ENCODE assay signal across 1 cellular context in the genomic region with DNA sequence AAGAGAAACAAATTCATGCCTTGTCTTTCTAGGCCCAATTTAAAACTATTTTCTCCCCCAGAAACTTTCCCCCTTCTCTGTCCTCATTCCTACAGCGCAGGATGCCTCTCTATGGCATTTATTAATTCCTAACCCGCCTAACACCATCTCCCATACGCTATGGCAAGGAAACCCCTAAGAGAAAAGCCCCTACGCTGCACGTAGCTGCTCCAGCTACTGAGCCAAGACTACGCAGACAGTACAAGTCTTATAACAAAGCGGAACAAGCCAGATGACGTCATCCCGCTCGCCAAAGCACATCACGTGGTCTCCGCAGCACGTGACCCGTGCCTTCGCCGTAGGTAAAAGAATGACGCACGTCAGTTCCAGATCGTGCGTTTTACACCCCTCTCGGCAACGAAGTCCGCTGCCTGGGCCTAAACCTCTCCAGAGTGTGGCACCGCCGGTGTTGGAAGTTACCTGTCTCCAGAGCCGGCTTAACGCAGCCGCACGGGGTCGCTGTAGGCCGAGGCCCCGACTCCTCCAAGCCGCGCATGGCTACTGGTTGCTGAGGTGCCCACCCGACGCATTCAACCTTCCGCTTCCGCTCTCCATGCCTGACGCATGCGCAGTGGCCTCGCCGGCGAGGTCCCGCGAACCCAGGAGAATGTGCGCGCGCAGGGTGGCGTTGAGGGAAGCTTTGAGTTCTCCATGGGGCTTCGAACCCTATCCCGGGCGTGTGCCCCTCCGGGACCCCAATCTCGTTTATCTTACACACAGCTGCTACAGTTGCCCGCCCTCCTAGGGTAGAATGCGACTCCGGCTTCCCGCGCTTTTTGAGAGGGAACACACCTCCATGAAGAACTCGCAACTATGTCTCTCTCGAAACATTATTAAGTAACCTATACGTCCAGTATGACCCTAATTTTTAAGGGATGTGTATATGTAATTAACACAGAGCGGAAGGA.
TF ChIP-seq lines count a peak whose summit lies in the region.

Gene TRMO (minus strand): TSS at position 542 of the 947 bp plus-strand sequence. CDS start 7 bp downstream, at position 535.

TF ChIP-seq in HepG2, 621 proteins besides CTCF, POLR2A, EP300 and RAD21 (continued from another document and continues in another):
- peak in 1 of 2 experiments; percentile 49; a peak in 1 of 4 replicates for TF ChIP-seq REST (IDR thresholded peaks at IDR 0.05; ENCODE audit: borderline replicate concordance in 1 of 2, low read depth in 1 of 2, low read length in 2 of 2)
- peak; percentile 78; the same call in 1 of the 2 replicates for TF ChIP-seq NFKBIZ (CRISPR knock-in tag; IDR thresholded peaks at IDR 0.05)
- TF ChIP-seq TEAD2 (CRISPR knock-in tag; IDR thresholded peaks at IDR 0.05), result 0 out of 2 replicates have a peak, but pooled peaks have one; percentile 64
- TF ChIP-seq ZNF230 (CRISPR knock-in tag; IDR thresholded peaks at IDR 0.05), result peak; percentile 98
- TF ChIP-seq ZNF3 (CRISPR knock-in tag; IDR thresholded peaks at IDR 0.05), result no peak; the same call in 1 of the 2 replicates
- peak; percentile 76; the same call in 1 of the 2 replicates for TF ChIP-seq ZNF331 (CRISPR knock-in tag; IDR thresholded peaks at IDR 0.05)
- peak; percentile 99 for TF ChIP-seq FOXC1 (CRISPR knock-in tag; IDR thresholded peaks at IDR 0.05; ENCODE audit: borderline replicate concordance)
- TF ChIP-seq MTF2 (CRISPR knock-in tag; IDR thresholded peaks at IDR 0.05; ENCODE audit: borderline replicate concordance), result peak; percentile 83; the same call in 1 of the 2 replicates
- TF ChIP-seq, protein P1, sequence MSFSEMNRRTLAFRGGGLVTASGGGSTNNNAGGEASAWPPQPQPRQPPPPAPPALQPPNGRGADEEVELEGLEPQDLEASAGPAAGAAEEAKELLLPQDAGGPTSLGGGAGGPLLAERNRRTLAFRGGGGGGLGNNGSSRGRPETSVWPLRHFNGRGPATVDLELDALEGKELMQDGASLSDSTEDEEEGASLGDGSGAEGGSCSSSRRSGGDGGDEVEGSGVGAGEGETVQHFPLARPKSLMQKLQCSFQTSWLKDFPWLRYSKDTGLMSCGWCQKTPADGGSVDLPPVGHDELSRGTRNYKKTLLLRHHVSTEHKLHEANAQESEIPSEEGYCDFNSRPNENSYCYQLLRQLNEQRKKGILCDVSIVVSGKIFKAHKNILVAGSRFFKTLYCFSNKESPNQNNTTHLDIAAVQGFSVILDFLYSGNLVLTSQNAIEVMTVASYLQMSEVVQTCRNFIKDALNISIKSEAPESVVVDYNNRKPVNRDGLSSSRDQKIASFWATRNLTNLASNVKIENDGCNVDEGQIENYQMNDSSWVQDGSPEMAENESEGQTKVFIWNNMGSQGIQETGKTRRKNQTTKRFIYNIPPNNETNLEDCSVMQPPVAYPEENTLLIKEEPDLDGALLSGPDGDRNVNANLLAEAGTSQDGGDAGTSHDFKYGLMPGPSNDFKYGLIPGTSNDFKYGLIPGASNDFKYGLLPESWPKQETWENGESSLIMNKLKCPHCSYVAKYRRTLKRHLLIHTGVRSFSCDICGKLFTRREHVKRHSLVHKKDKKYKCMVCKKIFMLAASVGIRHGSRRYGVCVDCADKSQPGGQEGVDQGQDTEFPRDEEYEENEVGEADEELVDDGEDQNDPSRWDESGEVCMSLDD (CRISPR knock-in tag; IDR thresholded peaks at IDR 0.05; ENCODE audit: borderline replicate concordance), result peak; percentile 59; the same call in 1 of the 2 replicates
- peak; percentile 98 for TF ChIP-seq ZNF891 (CRISPR knock-in tag; IDR thresholded peaks at IDR 0.05)
- TF ChIP-seq ZNF577 (CRISPR knock-in tag; IDR thresholded peaks at IDR 0.05; ENCODE audit: borderline replicate concordance, low read depth), result no peak
- TF ChIP-seq ZNF138 (CRISPR knock-in tag; IDR thresholded peaks at IDR 0.05; ENCODE audit: low read depth), result peak; percentile 81; the same call in 1 of the 2 replicates
- TF ChIP-seq ZBTB38 (CRISPR knock-in tag; IDR thresholded peaks at IDR 0.05), result peak; percentile 91
- peak; percentile 96 for TF ChIP-seq RBFOX2 (IDR thresholded peaks at IDR 0.05; ENCODE audit: low read depth, low read length)
- TF ChIP-seq ZNF616 (CRISPR knock-in tag; IDR thresholded peaks at IDR 0.05; ENCODE audit: low read depth), result 0 out of 2 replicates have a peak, but pooled peaks have one; percentile 60
- peak; percentile 60; the same call in 1 of the 2 replicates for TF ChIP-seq ZBTB4 (CRISPR knock-in tag; IDR thresholded peaks at IDR 0.05; ENCODE audit: borderline replicate concordance)
- TF ChIP-seq, protein P2, sequence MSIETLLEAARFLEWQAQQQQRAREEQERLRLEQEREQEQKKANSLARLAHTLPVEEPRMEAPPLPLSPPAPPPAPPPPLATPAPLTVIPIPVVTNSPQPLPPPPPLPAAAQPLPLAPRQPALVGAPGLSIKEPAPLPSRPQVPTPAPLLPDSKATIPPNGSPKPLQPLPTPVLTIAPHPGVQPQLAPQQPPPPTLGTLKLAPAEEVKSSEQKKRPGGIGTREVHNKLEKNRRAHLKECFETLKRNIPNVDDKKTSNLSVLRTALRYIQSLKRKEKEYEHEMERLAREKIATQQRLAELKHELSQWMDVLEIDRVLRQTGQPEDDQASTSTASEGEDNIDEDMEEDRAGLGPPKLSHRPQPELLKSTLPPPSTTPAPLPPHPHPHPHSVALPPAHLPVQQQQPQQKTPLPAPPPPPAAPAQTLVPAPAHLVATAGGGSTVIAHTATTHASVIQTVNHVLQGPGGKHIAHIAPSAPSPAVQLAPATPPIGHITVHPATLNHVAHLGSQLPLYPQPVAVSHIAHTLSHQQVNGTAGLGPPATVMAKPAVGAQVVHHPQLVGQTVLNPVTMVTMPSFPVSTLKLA (IDR thresholded peaks at IDR 0.05), result peak; percentile 87
- peak; percentile 76 for TF ChIP-seq CEBPG (CRISPR knock-in tag; IDR thresholded peaks at IDR 0.05)
- peak; percentile 49; the same call in 1 of the 2 replicates for TF ChIP-seq CENPT (CRISPR knock-in tag; IDR thresholded peaks at IDR 0.05; ENCODE audit: low read depth)
- peak; percentile 67 for TF ChIP-seq SOX5 (CRISPR knock-in tag; IDR thresholded peaks at IDR 0.05; ENCODE audit: borderline replicate concordance)
- no peak; the same call in 1 of the 2 replicates for TF ChIP-seq ZFP82 (CRISPR knock-in tag; IDR thresholded peaks at IDR 0.05; ENCODE audit: borderline replicate concordance)
- TF ChIP-seq GLI4 (CRISPR knock-in tag; IDR thresholded peaks at IDR 0.05; ENCODE audit: borderline replicate concordance), result peak; percentile 90
- TF ChIP-seq, protein P3, sequence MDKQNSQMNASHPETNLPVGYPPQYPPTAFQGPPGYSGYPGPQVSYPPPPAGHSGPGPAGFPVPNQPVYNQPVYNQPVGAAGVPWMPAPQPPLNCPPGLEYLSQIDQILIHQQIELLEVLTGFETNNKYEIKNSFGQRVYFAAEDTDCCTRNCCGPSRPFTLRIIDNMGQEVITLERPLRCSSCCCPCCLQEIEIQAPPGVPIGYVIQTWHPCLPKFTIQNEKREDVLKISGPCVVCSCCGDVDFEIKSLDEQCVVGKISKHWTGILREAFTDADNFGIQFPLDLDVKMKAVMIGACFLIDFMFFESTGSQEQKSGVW (CRISPR knock-in tag; IDR thresholded peaks at IDR 0.05; ENCODE audit: borderline replicate concordance), result no peak
- TF ChIP-seq, protein P4, sequence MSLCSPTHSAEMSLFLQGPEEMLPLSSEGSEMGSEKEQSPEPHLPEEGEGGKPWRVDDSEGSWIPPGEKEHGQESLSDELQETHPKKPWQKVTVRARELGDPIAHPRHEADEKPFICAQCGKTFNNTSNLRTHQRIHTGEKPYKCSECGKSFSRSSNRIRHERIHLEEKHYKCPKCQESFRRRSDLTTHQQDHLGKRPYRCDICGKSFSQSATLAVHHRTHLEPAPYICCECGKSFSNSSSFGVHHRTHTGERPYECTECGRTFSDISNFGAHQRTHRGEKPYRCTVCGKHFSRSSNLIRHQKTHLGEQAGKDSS (CRISPR knock-in tag; IDR thresholded peaks at IDR 0.05; ENCODE audit: borderline replicate concordance, low read depth), result peak; percentile 95
- TF ChIP-seq MXD1 (CRISPR knock-in tag; IDR thresholded peaks at IDR 0.05), result peak; percentile 92
- peak; percentile 64; the same call in 1 of the 2 replicates for TF ChIP-seq THRA (CRISPR knock-in tag; IDR thresholded peaks at IDR 0.05; ENCODE audit: borderline replicate concordance)
- no peak for TF ChIP-seq ZKSCAN1 (IDR thresholded peaks at IDR 0.05; ENCODE audit: low read length)
- 0 out of 2 replicates have a peak, but pooled peaks have one; percentile 23 for TF ChIP-seq ONECUT2 (CRISPR knock-in tag; IDR thresholded peaks at IDR 0.05)
- TF ChIP-seq ZMYM4 (CRISPR knock-in tag; IDR thresholded peaks at IDR 0.05), result peak; percentile 97
- TF ChIP-seq PHB2 (IDR thresholded peaks at IDR 0.05; ENCODE audit: partially characterized antibody), result no peak
- TF ChIP-seq, protein P5, sequence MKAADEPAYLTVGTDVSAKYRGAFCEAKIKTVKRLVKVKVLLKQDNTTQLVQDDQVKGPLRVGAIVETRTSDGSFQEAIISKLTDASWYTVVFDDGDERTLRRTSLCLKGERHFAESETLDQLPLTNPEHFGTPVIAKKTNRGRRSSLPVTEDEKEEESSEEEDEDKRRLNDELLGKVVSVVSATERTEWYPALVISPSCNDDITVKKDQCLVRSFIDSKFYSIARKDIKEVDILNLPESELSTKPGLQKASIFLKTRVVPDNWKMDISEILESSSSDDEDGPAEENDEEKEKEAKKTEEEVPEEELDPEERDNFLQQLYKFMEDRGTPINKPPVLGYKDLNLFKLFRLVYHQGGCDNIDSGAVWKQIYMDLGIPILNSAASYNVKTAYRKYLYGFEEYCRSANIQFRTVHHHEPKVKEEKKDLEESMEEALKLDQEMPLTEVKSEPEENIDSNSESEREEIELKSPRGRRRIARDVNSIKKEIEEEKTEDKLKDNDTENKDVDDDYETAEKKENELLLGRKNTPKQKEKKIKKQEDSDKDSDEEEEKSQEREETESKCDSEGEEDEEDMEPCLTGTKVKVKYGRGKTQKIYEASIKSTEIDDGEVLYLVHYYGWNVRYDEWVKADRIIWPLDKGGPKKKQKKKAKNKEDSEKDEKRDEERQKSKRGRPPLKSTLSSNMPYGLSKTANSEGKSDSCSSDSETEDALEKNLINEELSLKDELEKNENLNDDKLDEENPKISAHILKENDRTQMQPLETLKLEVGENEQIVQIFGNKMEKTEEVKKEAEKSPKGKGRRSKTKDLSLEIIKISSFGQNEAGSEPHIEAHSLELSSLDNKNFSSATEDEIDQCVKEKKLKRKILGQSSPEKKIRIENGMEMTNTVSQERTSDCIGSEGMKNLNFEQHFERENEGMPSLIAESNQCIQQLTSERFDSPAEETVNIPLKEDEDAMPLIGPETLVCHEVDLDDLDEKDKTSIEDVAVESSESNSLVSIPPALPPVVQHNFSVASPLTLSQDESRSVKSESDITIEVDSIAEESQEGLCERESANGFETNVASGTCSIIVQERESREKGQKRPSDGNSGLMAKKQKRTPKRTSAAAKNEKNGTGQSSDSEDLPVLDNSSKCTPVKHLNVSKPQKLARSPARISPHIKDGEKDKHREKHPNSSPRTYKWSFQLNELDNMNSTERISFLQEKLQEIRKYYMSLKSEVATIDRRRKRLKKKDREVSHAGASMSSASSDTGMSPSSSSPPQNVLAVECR (CRISPR knock-in tag; IDR thresholded peaks at IDR 0.05; ENCODE audit: borderline replicate concordance), result peak; percentile 96
